In genomic region chr15:52789601-52790165, GRCh38 we compare ENCODE assay signal across 8 cellular contexts. TPM values are rescaled to one million over a fixed set of nuclear protein-coding genes. Genes with fewer than 3 reads are reported as not detected.
DNase-seq lines count a peak whose midpoint lies in the region; ATAC-seq and TF ChIP-seq lines count a peak whose summit lies in the region.

No MANE protein-coding gene starts in this region.

- peak overlapping the region; percentile 58 for H3K4me3 ChIP-seq in LNCaP clone FGC (ENCODE audit: low read depth, low read length)
- peak overlapping the region; percentile 32 for H3K4me3 ChIP-seq in astrocyte of the spinal cord (ENCODE audit: low read depth, low read length)
- peak overlapping the region; percentile 12 for H3K4me3 ChIP-seq in lower leg skin (ENCODE audit: low read depth, poor library complexity, severe bottlenecking)
- H3K4me3 ChIP-seq in aorta (ENCODE audit: low read length in 2 of 2) = peak overlapping the region; percentile 36 to 46

- no peak for TF ChIP-seq CTCF in LNCaP clone FGC (IDR thresholded peaks at IDR 0.05; ENCODE audit: control insufficient read depth, extremely low read depth, insufficient read depth)
- TF ChIP-seq CTCF in astrocyte of the spinal cord (IDR thresholded peaks at IDR 0.05; ENCODE audit: low read depth, low read length) = no peak
- TF ChIP-seq CTCF in lower leg skin (IDR thresholded peaks at IDR 0.05) = no peak

- 1% methylated on average over 18 to 36 of the region's 50 CpGs for WGBS in lower leg skin, 2 donors
- 0 to 1% methylated on average over 48 to 50 of the region's 50 CpGs for WGBS in aorta, 2 donors

- intact Hi-C loops in lower leg skin (cut with DNase I; ENCODE audit: low total_unique reads) (loop anchor here (10.0 kb wide), 1 partner anchor 405 kb away; no protein-coding TSS in a partner anchor), aorta (cut with DNase I) (loop anchor here in 1 of 2 donors (10.0 kb wide), 1 partner anchor 405 kb away; no protein-coding TSS in a partner anchor)

- no peaks in the 10 kb centered on the region for H3K36me3 ChIP-seq in aorta (ENCODE audit: control insufficient read depth in 1 of 2, insufficient read depth in 2 of 2, low read length in 1 of 2)

- no peak for ATAC-seq in aorta (ENCODE audit: low FRiP score)

- H3K4me1 ChIP-seq in aorta (ENCODE audit: control insufficient read depth in 1 of 2, insufficient read depth in 2 of 2, low read length in 2 of 2) = no peaks in the 10 kb centered on the region

- H3K9me3 ChIP-seq in aorta (ENCODE audit: control insufficient read depth, low read length) = no peaks in the 10 kb centered on the region

- DNase-seq in NOMO-1 treated with DMSO at 0.1 percent for 48 hours (lab: John Stamatoyannopoulos, UW; ENCODE audit: unreplicated experiment) = peak; percentile 15
- no peak for DNase-seq in NOMO-1 (lab: John Stamatoyannopoulos, UW; ENCODE audit: unreplicated experiment in 2 of 2)
- DNase-seq in LNCaP clone FGC (ENCODE audit: low read depth) = no peak
- peak; percentile 14 for DNase-seq in astrocyte of the spinal cord (ENCODE audit: low read depth, low spot score)
- no peak for DNase-seq in lower leg skin (ENCODE audit: low spot score in 2 of 2)
- peak in 1 of 2 donors; percentile 75 for DNase-seq in aorta
- no peak for DNase-seq in amniotic stem cell (lab: John Stamatoyannopoulos, UW)
- no peak for DNase-seq in hypothalamus (lab: John Stamatoyannopoulos, UW)

- no peak for TF ChIP-seq POLR2A in lower leg skin (IDR thresholded peaks at IDR 0.05)

- H3K27me3 ChIP-seq in aorta (ENCODE audit: control insufficient read depth in 1 of 2, insufficient read depth in 2 of 2, low read length in 1 of 2) = no peaks in the 10 kb centered on the region

- no peak overlapping the region for H3K27ac ChIP-seq in aorta (ENCODE audit: low read depth in 1 of 2, low read length in 2 of 2)

- in situ Hi-C loops in astrocyte of the spinal cord (cut with HindIII; ENCODE audit: low sequenced_read_pairs) = no loop called here

RNA-seq across cellular contexts. Expression of gene ONECUT1, which starts 0.5 kb away (rescaled TPM):
- total RNA-seq in lower leg skin = not detected
- not detected for total RNA-seq in aorta
- not detected for polyA plus RNA-seq in aorta

Comparison
In these comparisons a context has a peak if more than half of its experiments do, and no peak if none do; other contexts are left out.
1. DNase-seq: peak in NOMO-1 treated with DMSO at 0.1 percent for 48 hours (single experiment) and astrocyte of the spinal cord (single experiment); none in NOMO-1 (0 of 2), LNCaP clone FGC (single experiment), lower leg skin (0 of 2), amniotic stem cell (single experiment) and hypothalamus (0 of 51).
2. Peak in every context shown above with its lines, with median percentiles within 50 percentile points of each other: H3K4me3 ChIP-seq.